In the genomic region with DNA sequence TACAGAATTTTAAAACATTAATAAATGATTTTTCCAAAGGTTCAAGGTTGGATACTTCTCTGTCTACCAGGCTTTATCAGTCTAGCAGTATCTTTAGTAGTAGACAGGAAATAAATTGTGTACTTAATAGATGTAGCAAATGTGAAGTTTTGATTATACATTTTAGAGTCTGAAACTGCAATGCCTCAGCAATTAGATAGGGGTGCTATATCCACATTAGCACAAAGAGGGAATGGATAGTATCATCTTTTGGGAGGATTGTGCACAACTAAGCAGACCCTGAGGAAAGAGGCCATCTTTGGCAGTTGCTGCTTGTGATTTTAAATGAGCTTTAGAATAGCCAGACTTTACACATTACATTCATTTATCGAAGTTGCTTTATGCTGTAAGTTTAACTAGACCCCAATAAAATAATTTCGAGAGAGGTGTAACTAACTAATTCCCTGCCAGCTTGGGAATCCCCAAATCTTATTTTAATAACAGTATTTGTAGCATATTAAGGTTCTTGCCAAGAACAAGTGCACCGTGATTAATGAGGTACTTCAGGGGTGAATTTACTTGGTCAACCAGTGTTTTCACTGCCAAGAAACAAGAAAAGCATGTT, we compare ENCODE assay signal across 1 cellular context.
TF ChIP-seq lines count a peak whose summit lies in the region.

No MANE protein-coding gene starts in this region.

TF ChIP-seq in GM12878, 131 proteins besides CTCF, POLR2A, EP300 and RAD21:
- TF ChIP-seq, protein P1, sequence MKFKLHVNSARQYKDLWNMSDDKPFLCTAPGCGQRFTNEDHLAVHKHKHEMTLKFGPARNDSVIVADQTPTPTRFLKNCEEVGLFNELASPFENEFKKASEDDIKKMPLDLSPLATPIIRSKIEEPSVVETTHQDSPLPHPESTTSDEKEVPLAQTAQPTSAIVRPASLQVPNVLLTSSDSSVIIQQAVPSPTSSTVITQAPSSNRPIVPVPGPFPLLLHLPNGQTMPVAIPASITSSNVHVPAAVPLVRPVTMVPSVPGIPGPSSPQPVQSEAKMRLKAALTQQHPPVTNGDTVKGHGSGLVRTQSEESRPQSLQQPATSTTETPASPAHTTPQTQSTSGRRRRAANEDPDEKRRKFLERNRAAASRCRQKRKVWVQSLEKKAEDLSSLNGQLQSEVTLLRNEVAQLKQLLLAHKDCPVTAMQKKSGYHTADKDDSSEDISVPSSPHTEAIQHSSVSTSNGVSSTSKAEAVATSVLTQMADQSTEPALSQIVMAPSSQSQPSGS (IDR thresholded peaks at IDR 0.05; ENCODE audit: low read length) = no peak
- peak; percentile 35; the same call in 1 of the 2 replicates for TF ChIP-seq NBN (IDR thresholded peaks at IDR 0.05)
- no peak for TF ChIP-seq RFX5 (IDR thresholded peaks at IDR 0.05; ENCODE audit: low read depth, low read length)
- TF ChIP-seq KAT2A (conservative IDR thresholded peaks at IDR 0.05; ENCODE audit: control insufficient read depth, low read depth, low read length) = no peak
- TF ChIP-seq SREBF2 (IDR thresholded peaks at IDR 0.05; ENCODE audit: low read length) = no peak
- TF ChIP-seq ATF7 (IDR thresholded peaks at IDR 0.05; ENCODE audit: low read depth) = peak; percentile 31; the same call in 1 of the 2 replicates
- TF ChIP-seq ZNF217 (IDR thresholded peaks at IDR 0.05) = no peak
- TF ChIP-seq, protein P2, sequence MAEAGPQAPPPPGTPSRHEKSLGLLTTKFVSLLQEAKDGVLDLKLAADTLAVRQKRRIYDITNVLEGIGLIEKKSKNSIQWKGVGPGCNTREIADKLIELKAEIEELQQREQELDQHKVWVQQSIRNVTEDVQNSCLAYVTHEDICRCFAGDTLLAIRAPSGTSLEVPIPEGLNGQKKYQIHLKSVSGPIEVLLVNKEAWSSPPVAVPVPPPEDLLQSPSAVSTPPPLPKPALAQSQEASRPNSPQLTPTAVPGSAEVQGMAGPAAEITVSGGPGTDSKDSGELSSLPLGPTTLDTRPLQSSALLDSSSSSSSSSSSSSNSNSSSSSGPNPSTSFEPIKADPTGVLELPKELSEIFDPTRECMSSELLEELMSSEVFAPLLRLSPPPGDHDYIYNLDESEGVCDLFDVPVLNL (IDR thresholded peaks at IDR 0.05; ENCODE audit: low read depth, low read length) = no peak
- TF ChIP-seq PML (IDR thresholded peaks at IDR 0.05; ENCODE audit: low read length) = no peak
- peak; percentile 51; the same call in 1 of the 2 replicates for TF ChIP-seq MXI1 (IDR thresholded peaks at IDR 0.05; ENCODE audit: low read depth, low read length)
- TF ChIP-seq SMARCA5 (IDR thresholded peaks at IDR 0.05) = peak; percentile 91
- no peak for TF ChIP-seq FOXM1 (IDR thresholded peaks at IDR 0.05; ENCODE audit: low read depth, low read length)
- TF ChIP-seq SMC3 (IDR thresholded peaks at IDR 0.05; ENCODE audit: borderline replicate concordance, low read length) = peak; percentile 52; the same call in 1 of the 2 replicates
- TF ChIP-seq, protein P3, sequence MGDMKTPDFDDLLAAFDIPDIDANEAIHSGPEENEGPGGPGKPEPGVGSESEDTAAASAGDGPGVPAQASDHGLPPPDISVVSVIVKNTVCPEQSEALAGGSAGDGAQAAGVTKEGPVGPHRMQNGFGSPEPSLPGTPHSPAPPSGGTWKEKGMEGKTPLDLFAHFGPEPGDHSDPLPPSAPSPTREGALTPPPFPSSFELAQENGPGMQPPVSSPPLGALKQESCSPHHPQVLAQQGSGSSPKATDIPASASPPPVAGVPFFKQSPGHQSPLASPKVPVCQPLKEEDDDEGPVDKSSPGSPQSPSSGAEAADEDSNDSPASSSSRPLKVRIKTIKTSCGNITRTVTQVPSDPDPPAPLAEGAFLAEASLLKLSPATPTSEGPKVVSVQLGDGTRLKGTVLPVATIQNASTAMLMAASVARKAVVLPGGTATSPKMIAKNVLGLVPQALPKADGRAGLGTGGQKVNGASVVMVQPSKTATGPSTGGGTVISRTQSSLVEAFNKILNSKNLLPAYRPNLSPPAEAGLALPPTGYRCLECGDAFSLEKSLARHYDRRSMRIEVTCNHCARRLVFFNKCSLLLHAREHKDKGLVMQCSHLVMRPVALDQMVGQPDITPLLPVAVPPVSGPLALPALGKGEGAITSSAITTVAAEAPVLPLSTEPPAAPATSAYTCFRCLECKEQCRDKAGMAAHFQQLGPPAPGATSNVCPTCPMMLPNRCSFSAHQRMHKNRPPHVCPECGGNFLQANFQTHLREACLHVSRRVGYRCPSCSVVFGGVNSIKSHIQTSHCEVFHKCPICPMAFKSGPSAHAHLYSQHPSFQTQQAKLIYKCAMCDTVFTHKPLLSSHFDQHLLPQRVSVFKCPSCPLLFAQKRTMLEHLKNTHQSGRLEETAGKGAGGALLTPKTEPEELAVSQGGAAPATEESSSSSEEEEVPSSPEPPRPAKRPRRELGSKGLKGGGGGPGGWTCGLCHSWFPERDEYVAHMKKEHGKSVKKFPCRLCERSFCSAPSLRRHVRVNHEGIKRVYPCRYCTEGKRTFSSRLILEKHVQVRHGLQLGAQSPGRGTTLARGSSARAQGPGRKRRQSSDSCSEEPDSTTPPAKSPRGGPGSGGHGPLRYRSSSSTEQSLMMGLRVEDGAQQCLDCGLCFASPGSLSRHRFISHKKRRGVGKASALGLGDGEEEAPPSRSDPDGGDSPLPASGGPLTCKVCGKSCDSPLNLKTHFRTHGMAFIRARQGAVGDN (IDR thresholded peaks at IDR 0.05) = peak; percentile 41; the same call in 1 of the 2 replicates
- TF ChIP-seq, protein P4, sequence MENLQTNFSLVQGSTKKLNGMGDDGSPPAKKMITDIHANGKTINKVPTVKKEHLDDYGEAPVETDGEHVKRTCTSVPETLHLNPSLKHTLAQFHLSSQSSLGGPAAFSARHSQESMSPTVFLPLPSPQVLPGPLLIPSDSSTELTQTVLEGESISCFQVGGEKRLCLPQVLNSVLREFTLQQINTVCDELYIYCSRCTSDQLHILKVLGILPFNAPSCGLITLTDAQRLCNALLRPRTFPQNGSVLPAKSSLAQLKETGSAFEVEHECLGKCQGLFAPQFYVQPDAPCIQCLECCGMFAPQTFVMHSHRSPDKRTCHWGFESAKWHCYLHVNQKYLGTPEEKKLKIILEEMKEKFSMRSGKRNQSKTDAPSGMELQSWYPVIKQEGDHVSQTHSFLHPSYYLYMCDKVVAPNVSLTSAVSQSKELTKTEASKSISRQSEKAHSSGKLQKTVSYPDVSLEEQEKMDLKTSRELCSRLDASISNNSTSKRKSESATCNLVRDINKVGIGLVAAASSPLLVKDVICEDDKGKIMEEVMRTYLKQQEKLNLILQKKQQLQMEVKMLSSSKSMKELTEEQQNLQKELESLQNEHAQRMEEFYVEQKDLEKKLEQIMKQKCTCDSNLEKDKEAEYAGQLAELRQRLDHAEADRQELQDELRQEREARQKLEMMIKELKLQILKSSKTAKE (IDR thresholded peaks at IDR 0.05; ENCODE audit: low read depth, poor library complexity, severe bottlenecking) = peak; percentile 41
- TF ChIP-seq, protein P5, sequence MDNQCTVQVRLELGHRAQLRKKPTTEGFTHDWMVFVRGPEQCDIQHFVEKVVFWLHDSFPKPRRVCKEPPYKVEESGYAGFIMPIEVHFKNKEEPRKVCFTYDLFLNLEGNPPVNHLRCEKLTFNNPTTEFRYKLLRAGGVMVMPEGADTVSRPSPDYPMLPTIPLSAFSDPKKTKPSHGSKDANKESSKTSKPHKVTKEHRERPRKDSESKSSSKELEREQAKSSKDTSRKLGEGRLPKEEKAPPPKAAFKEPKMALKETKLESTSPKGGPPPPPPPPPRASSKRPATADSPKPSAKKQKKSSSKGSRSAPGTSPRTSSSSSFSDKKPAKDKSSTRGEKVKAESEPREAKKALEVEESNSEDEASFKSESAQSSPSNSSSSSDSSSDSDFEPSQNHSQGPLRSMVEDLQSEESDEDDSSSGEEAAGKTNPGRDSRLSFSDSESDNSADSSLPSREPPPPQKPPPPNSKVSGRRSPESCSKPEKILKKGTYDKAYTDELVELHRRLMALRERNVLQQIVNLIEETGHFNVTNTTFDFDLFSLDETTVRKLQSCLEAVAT (IDR thresholded peaks at IDR 0.05) = no peak; the same call in 1 of the 2 replicates
- peak; percentile 85 for TF ChIP-seq YY1 (IDR thresholded peaks at IDR 0.05; ENCODE audit: low read depth, low read length)
- TF ChIP-seq ZSCAN29 (IDR thresholded peaks at IDR 0.05) = no peak
- TF ChIP-seq, protein P6, sequence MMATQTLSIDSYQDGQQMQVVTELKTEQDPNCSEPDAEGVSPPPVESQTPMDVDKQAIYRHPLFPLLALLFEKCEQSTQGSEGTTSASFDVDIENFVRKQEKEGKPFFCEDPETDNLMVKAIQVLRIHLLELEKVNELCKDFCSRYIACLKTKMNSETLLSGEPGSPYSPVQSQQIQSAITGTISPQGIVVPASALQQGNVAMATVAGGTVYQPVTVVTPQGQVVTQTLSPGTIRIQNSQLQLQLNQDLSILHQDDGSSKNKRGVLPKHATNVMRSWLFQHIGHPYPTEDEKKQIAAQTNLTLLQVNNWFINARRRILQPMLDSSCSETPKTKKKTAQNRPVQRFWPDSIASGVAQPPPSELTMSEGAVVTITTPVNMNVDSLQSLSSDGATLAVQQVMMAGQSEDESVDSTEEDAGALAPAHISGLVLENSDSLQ (IDR thresholded peaks at IDR 0.05) = no peak
- peak; percentile 34 to 46; a peak in 2 of 4 replicates for TF ChIP-seq IKZF2 (IDR thresholded peaks at IDR 0.05)
- no peak for TF ChIP-seq HDAC2 (IDR thresholded peaks at IDR 0.05)
TF ChIP-seq in GM12878: peak in this region for 9.
